ENCODE assay signal across 8 cellular contexts in genomic region chr2:202033317-202034248, GRCh38. TPM values are rescaled to one million over a fixed set of nuclear protein-coding genes. Genes with fewer than 3 reads are reported as not detected.
DNase-seq lines count a peak whose midpoint lies in the region; ATAC-seq and TF ChIP-seq lines count a peak whose summit lies in the region.

TSS of gene FZD7 (plus strand) at chr2:202033855. CDS start at chr2:202034648, 793 bp downstream.

- peak; percentile 39 for TF ChIP-seq CTCF in kidney epithelial cell (IDR thresholded peaks at IDR 0.05; ENCODE audit: insufficient read depth, low read length, poor library complexity, severe bottlenecking)

- H3K27me3 ChIP-seq in kidney epithelial cell (ENCODE audit: control insufficient read depth, insufficient read depth, low read length), result no peaks in the 10 kb centered on the region

- peak; percentile 76 for DNase-seq in 8988T
- DNase-seq in NCI-H2171 (lab: John Stamatoyannopoulos, UW), result peak; percentile 94
- peak; percentile 82 for DNase-seq in activated CD4-positive, CD25-positive, alpha-beta regulatory T cell treated with anti-CD3 and anti-CD28 coated beads, Interleukin-2, amount 50 U/mL, for 72 hours
- DNase-seq in cerebellar nuclear complex (lab: John Stamatoyannopoulos, UW), result peak; percentile 73 to 82
- no peak for DNase-seq in kidney epithelial cell (ENCODE audit: low read depth)
- DNase-seq in stimulated activated CD4-positive, alpha-beta T cell treated with anti-CD3 and anti-CD28 coated beads, Interleukin-15, amount 100 ng/mL, for 1 hour (ENCODE audit: low read depth in 1 of 2, low spot score in 1 of 2), result peak; percentile 73 to 74

- H3K36me3 ChIP-seq in kidney epithelial cell (ENCODE audit: control insufficient read depth, insufficient read depth, low read length), result no peaks in the 10 kb centered on the region

- peak within 1 kb of the TSS; percentile 80 for H3K4me3 ChIP-seq in kidney epithelial cell (ENCODE audit: low read depth, low read length)

- ATAC-seq in GM18499 (IDR thresholded peaks at IDR 0.05; ENCODE audit: insufficient read depth, unreplicated experiment) (peak; percentile 47), HG02970 (IDR thresholded peaks at IDR 0.05; ENCODE audit: low FRiP score, unreplicated experiment) (peak; percentile 73)

RNA-seq across cellular contexts. Expression of gene FZD7, which starts in this region (rescaled TPM):
- 13.5 and 14.5 TPM in 2 replicates for total RNA-seq in kidney epithelial cell
